18 cellular contexts compared by ENCODE assay signal in genomic region chr1:18041107-18041506, GRCh38.
A peak's percentile ranks its signal among the peaks of the same experiment; 100 is the strongest.
DNase-seq lines count a peak whose midpoint lies in the region; ATAC-seq lines count a peak whose summit lies in the region.
"Had no signal": no experiment of that assay in that cellular context is flagged by ENCODE, and none has a peak within 500 bp of the region (broad histone marks: within the 10 kb centered on the region; RNA-seq: fewer than 3 reads in every experiment).

No MANE protein-coding gene starts in this region.

- H3K27ac Mint-ChIP-seq in naive thymus-derived CD4-positive, alpha-beta T cell, result peak overlapping the region in 1 of 9 donors; percentile 59
- H3K27ac Mint-ChIP-seq: activated CD4-positive, alpha-beta T cell treated with anti-CD3 and anti-CD28 coated beads, Interleukin-2, amount 10 ng/mL, durations not matched to agents 7 days and 5 days; dendritic cell treated with granulocyte-macrophage colony-stimulating factor and Interleukin-4, amounts not matched to agents 40 ng/mL and 50 ng/mL, for 4 days; stimulated activated naive CD8-positive, alpha-beta T cell treated with anti-CD3 and anti-CD28 coated beads, Interleukin-15, amount 100 ng/mL, for 72 hours had no signal

- peak overlapping the region; percentile 54 for H3K4me2 ChIP-seq in BLaER1
- H3K4me2 ChIP-seq: SK-N-SH had no signal

- H3K9me3 Mint-ChIP-seq in naive thymus-derived CD4-positive, alpha-beta T cell, result peaks cover 0 to 6% (median 0%) of the 10 kb centered on the region in 11 donors
- H3K9me3 Mint-ChIP-seq: activated CD4-positive, alpha-beta T cell treated with anti-CD3 and anti-CD28 coated beads, Interleukin-2, amount 10 ng/mL, durations not matched to agents 7 days and 5 days; dendritic cell treated with granulocyte-macrophage colony-stimulating factor and Interleukin-4, amounts not matched to agents 40 ng/mL and 50 ng/mL, for 4 days; stimulated activated naive CD8-positive, alpha-beta T cell treated with anti-CD3 and anti-CD28 coated beads, Interleukin-15, amount 100 ng/mL, for 72 hours had no signal

- no peak overlapping the region for H3K4me3 Mint-ChIP-seq in naive thymus-derived CD4-positive, alpha-beta T cell
- H3K4me3 Mint-ChIP-seq: activated CD4-positive, alpha-beta T cell treated with anti-CD3 and anti-CD28 coated beads, Interleukin-2, amount 10 ng/mL, durations not matched to agents 7 days and 5 days; dendritic cell treated with granulocyte-macrophage colony-stimulating factor and Interleukin-4, amounts not matched to agents 40 ng/mL and 50 ng/mL, for 4 days; stimulated activated naive CD8-positive, alpha-beta T cell treated with anti-CD3 and anti-CD28 coated beads, Interleukin-15, amount 100 ng/mL, for 72 hours had no signal

- POLR2A ChIA-PET in naive thymus-derived CD4-positive, alpha-beta T cell (lab: Charles Lee), result no interaction called here

- H3K36me3 Mint-ChIP-seq in naive thymus-derived CD4-positive, alpha-beta T cell, result no peaks in the 10 kb centered on the region

- peaks cover 0 to 14% (median 6%) of the 10 kb centered on the region in 5 donors for H3K27me3 Mint-ChIP-seq in naive thymus-derived CD4-positive, alpha-beta T cell
- H3K27me3 Mint-ChIP-seq: activated CD4-positive, alpha-beta T cell treated with anti-CD3 and anti-CD28 coated beads, Interleukin-2, amount 10 ng/mL, durations not matched to agents 7 days and 5 days; dendritic cell treated with granulocyte-macrophage colony-stimulating factor and Interleukin-4, amounts not matched to agents 40 ng/mL and 50 ng/mL, for 4 days had no signal

- no peaks in the 10 kb centered on the region for H4K20me1 ChIP-seq in BLaER1

- no peaks in the 10 kb centered on the region for H3K27me3 ChIP-seq in BLaER1
- H3K27me3 ChIP-seq in naive thymus-derived CD4-positive, alpha-beta T cell (ENCODE audit: control insufficient read depth in 2 of 2, insufficient read depth in 2 of 2, low read length in 2 of 2), result no peaks in the 10 kb centered on the region
- H3K27me3 ChIP-seq: uterus had no signal

- no peaks in the 10 kb centered on the region for H3K9me3 ChIP-seq in BLaER1
- no peaks in the 10 kb centered on the region for H3K9me3 ChIP-seq in naive thymus-derived CD4-positive, alpha-beta T cell (ENCODE audit: control insufficient read depth in 2 of 3, low read length in 3 of 3)
- H3K9me3 ChIP-seq: SK-N-SH, uterus had no signal

- no peak overlapping the region for H3K4me3 ChIP-seq in BLaER1
- no peak overlapping the region for H3K4me3 ChIP-seq in naive thymus-derived CD4-positive, alpha-beta T cell (ENCODE audit: low read length)
- H3K4me3 ChIP-seq: uterus had no signal

- peaks cover 17% of the 10 kb centered on the region for H3K4me1 ChIP-seq in BLaER1
- no peaks in the 10 kb centered on the region for H3K4me1 ChIP-seq in naive thymus-derived CD4-positive, alpha-beta T cell (ENCODE audit: control insufficient read depth in 2 of 2, insufficient read depth in 2 of 2, low read length in 2 of 2)
- H3K4me1 ChIP-seq: uterus had no signal

- ATAC-seq in naive thymus-derived CD4-positive, alpha-beta T cell, result peak; percentile 40
- no peak for ATAC-seq in GM21390 (IDR thresholded peaks at IDR 0.05; ENCODE audit: unreplicated experiment)
- ATAC-seq: stimulated activated naive CD8-positive, alpha-beta T cell treated with anti-CD3 and anti-CD28 coated beads, Interleukin-15, amount 100 ng/mL, for 72 hours had no signal

- CTCF ChIA-PET in naive thymus-derived CD4-positive, alpha-beta T cell (lab: Charles Lee), result interaction anchor here (0.7 kb wide), 1 partner anchor 534 kb away, joined by 3 read pairs; no protein-coding TSS in a partner anchor

- H3K9ac ChIP-seq in BLaER1, result no peak overlapping the region
- H3K9ac ChIP-seq: SK-N-SH had no signal

- H3K36me3 ChIP-seq in BLaER1, result no peaks in the 10 kb centered on the region
- H3K36me3 ChIP-seq in naive thymus-derived CD4-positive, alpha-beta T cell (ENCODE audit: control insufficient read depth in 2 of 3, insufficient read depth in 3 of 3, low read length in 3 of 3), result no peaks in the 10 kb centered on the region
- H3K36me3 ChIP-seq: uterus had no signal

- H3K27ac ChIP-seq in BLaER1 (no peak overlapping the region), cingulate gyrus (ENCODE audit: low read depth, low read length) (peak overlapping the region; percentile 19)
- no peak overlapping the region for H3K27ac ChIP-seq in naive thymus-derived CD4-positive, alpha-beta T cell (ENCODE audit: low read depth, low read length)
- H3K27ac ChIP-seq: uterus had no signal

- peaks cover 0 to 21% (median 13%) of the 10 kb centered on the region in 7 donors for H3K4me1 Mint-ChIP-seq in naive thymus-derived CD4-positive, alpha-beta T cell

- intact Hi-C loops in naive thymus-derived CD4-positive, alpha-beta T cell (cut with micrococcal nuclease), result no loop called here

- DNase-seq in MV-4-11 (lab: John Stamatoyannopoulos, UW), result peak; percentile 89
- DNase-seq in naive thymus-derived CD4-positive, alpha-beta T cell, result no peak
- no peak for DNase-seq in cerebellum (ENCODE audit: low spot score)
- DNase-seq in H4 (ENCODE audit: low spot score), result no peak
- no peak for DNase-seq in Kasumi-1 (lab: John Stamatoyannopoulos, UW)
- DNase-seq: activated CD4-positive, alpha-beta T cell treated with anti-CD3 and anti-CD28 coated beads, Interleukin-2, amount 10 ng/mL, durations not matched to agents 7 days and 5 days; activated naive CD4-positive, alpha-beta T cell treated with Interleukin-2 at 50 U/mL for 16 hours; activated T-cell treated with anti-CD3 and anti-CD28 coated beads for 4 hours; mammary epithelial cell; NCI-H2029 treated with DMSO at 0.1 percent for 48 hours; NCI-H446 treated with DMSO at 0.1 percent for 48 hours; stimulated activated naive CD8-positive, alpha-beta T cell treated with anti-CD3 and anti-CD28 coated beads, Interleukin-15, amount 100 ng/mL, for 72 hours; uterus had no signal
